Comparison of ENCODE assay signal across 19 cellular contexts in the genomic region with DNA sequence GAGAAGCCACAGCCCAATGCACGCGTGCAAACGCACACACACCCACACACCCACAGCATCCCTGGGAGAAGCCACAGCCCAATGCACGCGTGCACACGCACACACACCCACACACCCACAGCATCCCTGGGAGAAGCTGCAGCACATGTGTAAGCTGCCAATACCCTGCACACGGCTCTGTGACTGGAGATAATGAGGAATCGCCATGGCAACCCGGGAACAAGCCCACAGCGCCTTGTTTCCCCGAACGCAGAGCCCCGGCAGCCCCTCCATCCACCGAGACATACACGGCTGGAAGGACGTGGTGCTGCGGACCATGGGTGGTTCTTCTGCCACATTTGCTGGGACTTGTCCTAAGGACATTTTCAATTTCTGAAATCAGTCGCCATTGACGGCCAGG.
"Had no signal": no experiment of that assay in that cellular context is flagged by ENCODE, and none has a peak within 500 bp of the region (broad histone marks: within the 10 kb centered on the region; RNA-seq: fewer than 3 reads in every experiment).

No MANE protein-coding gene starts in this region.

- H3K36me3 ChIP-seq: lower lobe of right lung had no signal

- H2AFZ ChIP-seq: parathyroid adenoma had no signal

- DNase-seq: activated CD4-positive, alpha-beta T cell treated with anti-CD3 and anti-CD28 coated beads for 48 hours; activated CD8-positive, alpha-beta memory T cell treated with anti-CD3 and anti-CD28 coated beads, Interleukin-2, amount 50 U/mL, for 4 hours; activated CD8-positive, alpha-beta T cell treated with anti-CD3 and anti-CD28 coated beads for 36 hours; activated gamma-delta T cell treated with Interleukin-2 at 50 U/mL for 16 hours; activated T-cell treated with anti-CD3 and anti-CD28 coated beads, Interleukin-2, amount 50 U/mL, for 48 hours; amniotic stem cell; body of pancreas; effector memory CD8-positive, alpha-beta T cell; foreskin keratinocyte; kidney glomerular epithelial cell; lower lobe of right lung; nephron progenitor cell; stimulated activated CD4-positive, alpha-beta T cell treated with anti-CD3 and anti-CD28 coated beads, Interleukin-4, amount 100 ng/mL, for 4 hours; stimulated activated CD8-positive, alpha-beta memory T cell treated with anti-CD3 and anti-CD28 coated beads, Interleukin-4, amount 100 ng/mL, for 48 hours; stimulated activated naive CD4-positive, alpha-beta T cell treated with Interleukin-2 at 50 U/mL for 16 hours; T-helper 2 cell; trophoblast cell had no signal

- H3K27me3 ChIP-seq: body of pancreas, foreskin keratinocyte had no signal

- H3K4me3 ChIP-seq: body of pancreas, lower lobe of right lung had no signal

- ATAC-seq: activated CD8-positive, alpha-beta T cell treated with anti-CD3 and anti-CD28 coated beads for 36 hours; body of pancreas; effector memory CD8-positive, alpha-beta T cell; foreskin keratinocyte; lower lobe of right lung; WTC11 had no signal

- H3K4me1 ChIP-seq: body of pancreas, foreskin keratinocyte, lower lobe of right lung, parathyroid adenoma had no signal

- H3K27ac ChIP-seq: body of pancreas, foreskin keratinocyte, lower lobe of right lung, parathyroid adenoma had no signal

- H3K9me3 ChIP-seq: body of pancreas, lower lobe of right lung had no signal

- H3K9ac ChIP-seq: parathyroid adenoma had no signal
